9 cellular contexts compared by ENCODE assay signal in the genomic region with DNA sequence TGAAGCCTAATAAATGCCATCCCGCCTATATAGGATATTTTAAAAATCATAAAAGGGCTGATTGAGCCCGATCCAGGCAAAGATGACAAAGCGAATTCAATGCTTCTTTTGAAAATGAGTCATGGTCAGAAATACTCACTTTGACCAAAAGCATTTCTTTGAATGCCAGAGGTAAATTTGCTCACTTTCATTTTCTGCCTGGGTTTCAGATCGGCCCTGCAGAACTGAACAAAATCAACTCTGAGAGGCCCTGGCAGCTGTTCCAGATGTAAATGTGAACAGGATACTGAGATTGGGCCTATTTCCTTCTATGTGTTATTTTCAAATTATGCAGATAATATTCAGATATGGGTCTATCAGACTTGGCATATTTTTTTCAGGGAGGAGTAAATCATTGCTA.
DNase-seq lines count a peak whose midpoint lies in the region; ATAC-seq and TF ChIP-seq lines count a peak whose summit lies in the region.
"Had no signal": no experiment of that assay in that cellular context is flagged by ENCODE, and none has a peak within 500 bp of the region (broad histone marks: within the 10 kb centered on the region; RNA-seq: fewer than 3 reads in every experiment).

No MANE protein-coding gene starts in this region.

- H3K27me3 ChIP-seq in Peyer's patch, result no peaks in the 10 kb centered on the region

- H3K4me1 ChIP-seq in Peyer's patch, result no peaks in the 10 kb centered on the region

- no peak for TF ChIP-seq CTCF in Peyer's patch (IDR thresholded peaks at IDR 0.05)

- H3K36me3 ChIP-seq in Peyer's patch, result no peaks in the 10 kb centered on the region

- no peak overlapping the region for H3K4me3 ChIP-seq in Peyer's patch

- H3K9me3 ChIP-seq in Peyer's patch, result no peaks in the 10 kb centered on the region

- ATAC-seq in HG02884 (IDR thresholded peaks at IDR 0.05; ENCODE audit: unreplicated experiment) (peak; percentile 99), SK-N-SH treated with all-trans-retinoic acid at 6 μM for 48 hours (peak; percentile 83)

- peak; percentile 5 for DNase-seq in NK-92 treated with Interleukin-12 subunit alpha and Interleukin-12 subunit beta, amount 100 ng/mL, for 24 hours (lab: John Stamatoyannopoulos, UW)
- DNase-seq in NK-92 (lab: John Stamatoyannopoulos, UW; ENCODE audit: unreplicated experiment), result no peak
- DNase-seq in lung microvascular endothelial cell (ENCODE audit: low read depth in 2 of 2), result peak; percentile 63 to 64
- DNase-seq in Peyer's patch, result no peak
- no peak for DNase-seq in NCI-H2081 treated with DMSO at 0.1 percent for 48 hours (lab: John Stamatoyannopoulos, UW)
- no peak for DNase-seq in cerebellar cortex (ENCODE audit: low spot score)
- DNase-seq: right cardiac atrium had no signal

- TF ChIP-seq POLR2A in Peyer's patch (IDR thresholded peaks at IDR 0.05), result no peak

- H3K27ac ChIP-seq in Peyer's patch, result peak overlapping the region in 1 of 4 donors; percentile 29

TF ChIP-seq in SK-N-SH treated with all-trans-retinoic acid at 6 μM for 48 hours, 23 proteins besides CTCF, POLR2A, EP300 and RAD21:
- TF ChIP-seq, protein P1, sequence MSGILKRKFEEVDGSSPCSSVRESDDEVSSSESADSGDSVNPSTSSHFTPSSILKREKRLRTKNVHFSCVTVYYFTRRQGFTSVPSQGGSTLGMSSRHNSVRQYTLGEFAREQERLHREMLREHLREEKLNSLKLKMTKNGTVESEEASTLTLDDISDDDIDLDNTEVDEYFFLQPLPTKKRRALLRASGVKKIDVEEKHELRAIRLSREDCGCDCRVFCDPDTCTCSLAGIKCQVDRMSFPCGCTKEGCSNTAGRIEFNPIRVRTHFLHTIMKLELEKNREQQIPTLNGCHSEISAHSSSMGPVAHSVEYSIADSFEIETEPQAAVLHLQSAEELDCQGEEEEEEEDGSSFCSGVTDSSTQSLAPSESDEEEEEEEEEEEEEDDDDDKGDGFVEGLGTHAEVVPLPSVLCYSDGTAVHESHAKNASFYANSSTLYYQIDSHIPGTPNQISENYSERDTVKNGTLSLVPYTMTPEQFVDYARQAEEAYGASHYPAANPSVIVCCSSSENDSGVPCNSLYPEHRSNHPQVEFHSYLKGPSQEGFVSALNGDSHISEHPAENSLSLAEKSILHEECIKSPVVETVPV (CRISPR knock-in tag; IDR thresholded peaks at IDR 0.05), result no peak
- TF ChIP-seq, protein P2, sequence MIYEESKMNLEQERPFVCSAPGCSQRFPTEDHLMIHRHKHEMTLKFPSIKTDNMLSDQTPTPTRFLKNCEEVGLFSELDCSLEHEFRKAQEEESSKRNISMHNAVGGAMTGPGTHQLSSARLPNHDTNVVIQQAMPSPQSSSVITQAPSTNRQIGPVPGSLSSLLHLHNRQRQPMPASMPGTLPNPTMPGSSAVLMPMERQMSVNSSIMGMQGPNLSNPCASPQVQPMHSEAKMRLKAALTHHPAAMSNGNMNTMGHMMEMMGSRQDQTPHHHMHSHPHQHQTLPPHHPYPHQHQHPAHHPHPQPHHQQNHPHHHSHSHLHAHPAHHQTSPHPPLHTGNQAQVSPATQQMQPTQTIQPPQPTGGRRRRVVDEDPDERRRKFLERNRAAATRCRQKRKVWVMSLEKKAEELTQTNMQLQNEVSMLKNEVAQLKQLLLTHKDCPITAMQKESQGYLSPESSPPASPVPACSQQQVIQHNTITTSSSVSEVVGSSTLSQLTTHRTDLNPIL (CRISPR knock-in tag; IDR thresholded peaks at IDR 0.05; ENCODE audit: low read depth), result no peak
- TF ChIP-seq OSR1 (CRISPR knock-in tag; IDR thresholded peaks at IDR 0.05) (no peak), ZFP3 (CRISPR knock-in tag; IDR thresholded peaks at IDR 0.05) (no peak), SNAI2 (CRISPR knock-in tag; IDR thresholded peaks at IDR 0.05) (no peak), TCF4 (CRISPR knock-in tag; IDR thresholded peaks at IDR 0.05; ENCODE audit: borderline replicate concordance) (no peak), CSDC2 (CRISPR knock-in tag; IDR thresholded peaks at IDR 0.05) (no peak), ZNF565 (CRISPR knock-in tag; conservative IDR thresholded peaks at IDR 0.05; ENCODE audit: low read depth) (no peak), ZFP30 (CRISPR knock-in tag; IDR thresholded peaks at IDR 0.05) (no peak), PPARA (CRISPR knock-in tag; IDR thresholded peaks at IDR 0.05; ENCODE audit: borderline replicate concordance) (no peak), ARNTL (CRISPR knock-in tag; IDR thresholded peaks at IDR 0.05; ENCODE audit: borderline replicate concordance, low read depth) (no peak), ESRRG (CRISPR knock-in tag; IDR thresholded peaks at IDR 0.05) (no peak), TOX (CRISPR knock-in tag; IDR thresholded peaks at IDR 0.05; ENCODE audit: borderline replicate concordance) (no peak), ZC3H10 (CRISPR knock-in tag; IDR thresholded peaks at IDR 0.05) (no peak), RARB (CRISPR knock-in tag; IDR thresholded peaks at IDR 0.05) (no peak), ISL1 (CRISPR knock-in tag; IDR thresholded peaks at IDR 0.05) (no peak), BACH2 (CRISPR knock-in tag; IDR thresholded peaks at IDR 0.05; ENCODE audit: borderline replicate concordance) (no peak), ZNF70 (CRISPR knock-in tag; IDR thresholded peaks at IDR 0.05) (no peak)
- TF ChIP-seq, protein P3, sequence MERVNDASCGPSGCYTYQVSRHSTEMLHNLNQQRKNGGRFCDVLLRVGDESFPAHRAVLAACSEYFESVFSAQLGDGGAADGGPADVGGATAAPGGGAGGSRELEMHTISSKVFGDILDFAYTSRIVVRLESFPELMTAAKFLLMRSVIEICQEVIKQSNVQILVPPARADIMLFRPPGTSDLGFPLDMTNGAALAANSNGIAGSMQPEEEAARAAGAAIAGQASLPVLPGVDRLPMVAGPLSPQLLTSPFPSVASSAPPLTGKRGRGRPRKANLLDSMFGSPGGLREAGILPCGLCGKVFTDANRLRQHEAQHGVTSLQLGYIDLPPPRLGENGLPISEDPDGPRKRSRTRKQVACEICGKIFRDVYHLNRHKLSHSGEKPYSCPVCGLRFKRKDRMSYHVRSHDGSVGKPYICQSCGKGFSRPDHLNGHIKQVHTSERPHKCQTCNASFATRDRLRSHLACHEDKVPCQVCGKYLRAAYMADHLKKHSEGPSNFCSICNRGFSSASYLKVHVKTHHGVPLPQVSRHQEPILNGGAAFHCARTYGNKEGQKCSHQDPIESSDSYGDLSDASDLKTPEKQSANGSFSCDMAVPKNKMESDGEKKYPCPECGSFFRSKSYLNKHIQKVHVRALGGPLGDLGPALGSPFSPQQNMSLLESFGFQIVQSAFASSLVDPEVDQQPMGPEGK (CRISPR knock-in tag; IDR thresholded peaks at IDR 0.05; ENCODE audit: borderline replicate concordance), result no peak
- TF ChIP-seq, protein P4, sequence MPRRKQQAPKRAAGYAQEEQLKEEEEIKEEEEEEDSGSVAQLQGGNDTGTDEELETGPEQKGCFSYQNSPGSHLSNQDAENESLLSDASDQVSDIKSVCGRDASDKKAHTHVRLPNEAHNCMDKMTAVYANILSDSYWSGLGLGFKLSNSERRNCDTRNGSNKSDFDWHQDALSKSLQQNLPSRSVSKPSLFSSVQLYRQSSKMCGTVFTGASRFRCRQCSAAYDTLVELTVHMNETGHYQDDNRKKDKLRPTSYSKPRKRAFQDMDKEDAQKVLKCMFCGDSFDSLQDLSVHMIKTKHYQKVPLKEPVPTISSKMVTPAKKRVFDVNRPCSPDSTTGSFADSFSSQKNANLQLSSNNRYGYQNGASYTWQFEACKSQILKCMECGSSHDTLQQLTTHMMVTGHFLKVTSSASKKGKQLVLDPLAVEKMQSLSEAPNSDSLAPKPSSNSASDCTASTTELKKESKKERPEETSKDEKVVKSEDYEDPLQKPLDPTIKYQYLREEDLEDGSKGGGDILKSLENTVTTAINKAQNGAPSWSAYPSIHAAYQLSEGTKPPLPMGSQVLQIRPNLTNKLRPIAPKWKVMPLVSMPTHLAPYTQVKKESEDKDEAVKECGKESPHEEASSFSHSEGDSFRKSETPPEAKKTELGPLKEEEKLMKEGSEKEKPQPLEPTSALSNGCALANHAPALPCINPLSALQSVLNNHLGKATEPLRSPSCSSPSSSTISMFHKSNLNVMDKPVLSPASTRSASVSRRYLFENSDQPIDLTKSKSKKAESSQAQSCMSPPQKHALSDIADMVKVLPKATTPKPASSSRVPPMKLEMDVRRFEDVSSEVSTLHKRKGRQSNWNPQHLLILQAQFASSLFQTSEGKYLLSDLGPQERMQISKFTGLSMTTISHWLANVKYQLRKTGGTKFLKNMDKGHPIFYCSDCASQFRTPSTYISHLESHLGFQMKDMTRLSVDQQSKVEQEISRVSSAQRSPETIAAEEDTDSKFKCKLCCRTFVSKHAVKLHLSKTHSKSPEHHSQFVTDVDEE (CRISPR knock-in tag; IDR thresholded peaks at IDR 0.05), result no peak

Comparison
In these comparisons a context has a peak if more than half of its experiments do, and no peak if none do; other contexts are left out.
1. DNase-seq: peak in NK-92 treated with Interleukin-12 subunit alpha and Interleukin-12 subunit beta, amount 100 ng/mL, for 24 hours (single experiment) and lung microvascular endothelial cell (2 of 2); none in NK-92 (single experiment), Peyer's patch (0 of 3), NCI-H2081 treated with DMSO at 0.1 percent for 48 hours (single experiment) and cerebellar cortex (single experiment).